In the genomic region with DNA sequence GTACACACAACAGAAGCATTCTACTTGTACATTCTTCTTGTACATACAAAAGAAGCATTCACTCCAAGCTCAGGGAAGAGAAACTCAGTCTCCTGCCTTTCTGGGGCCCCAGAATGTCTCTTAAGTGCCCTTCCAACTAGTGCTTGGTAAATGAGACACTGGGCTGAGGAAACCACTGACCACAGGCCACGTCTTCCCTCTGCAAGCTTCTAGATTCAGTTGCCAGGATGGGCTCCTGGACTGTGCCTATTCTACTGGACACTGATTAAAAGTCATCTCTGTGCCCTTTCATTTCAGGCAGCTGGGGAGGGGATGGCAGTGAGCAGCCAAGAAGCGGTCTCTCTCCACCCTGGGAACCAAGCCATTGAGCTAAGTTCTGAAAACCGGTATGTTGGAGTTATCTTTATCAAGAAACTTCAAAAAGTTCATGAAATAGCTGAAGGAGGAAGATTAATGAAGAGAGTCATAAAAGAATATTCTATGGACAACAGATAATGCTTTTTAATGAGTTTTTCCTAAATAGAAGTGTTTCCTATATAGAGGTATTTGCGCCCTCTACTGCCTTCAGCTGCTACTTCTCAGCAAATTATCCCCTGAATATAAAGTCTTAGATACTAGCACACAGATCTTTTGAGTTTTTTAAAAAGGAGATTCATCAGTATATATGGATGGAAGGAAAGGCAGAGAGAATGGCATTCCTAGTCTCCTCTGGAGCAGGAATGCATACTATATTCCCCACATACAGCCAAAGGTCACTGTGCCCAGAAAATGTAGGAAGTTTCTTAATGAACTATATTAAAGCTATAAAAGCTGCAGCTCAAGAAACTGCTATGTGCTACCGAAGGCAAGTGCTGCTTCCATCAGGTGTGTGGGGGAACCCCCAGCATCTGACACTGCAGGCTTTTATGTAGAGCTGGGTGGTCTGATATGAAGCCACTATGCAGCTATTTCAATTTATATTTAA, we compare ENCODE assay signal across 8 cellular contexts. TPM values are rescaled to one million over a fixed set of nuclear protein-coding genes. Genes with fewer than 3 reads are reported as not detected.
A peak's percentile ranks its signal among the peaks of the same experiment; 100 is the strongest.
DNase-seq lines count a peak whose midpoint lies in the region; TF ChIP-seq lines count a peak whose summit lies in the region.

No MANE protein-coding gene starts in this region.

- no peaks in the 10 kb centered on the region for H3K9me3 Mint-ChIP-seq in T-helper 2 cell treated with Interferon-gamma antibody and Interleukin-4, amounts not matched to agents 5 μg/mL and 100 μg/mL, for 36 hours
- no peaks in the 10 kb centered on the region for H3K9me3 Mint-ChIP-seq in activated T-helper 2 cell treated with anti-CD3 and anti-CD28 coated beads, Interferon-gamma antibody, Interleukin-2, Interleukin-4, amounts not matched to agents 10 μg/mL and 5 μg/mL and 100 μg/mL, durations not matched to agents 14 hours and 24 hours and 36 hours

- DNase-seq in C1 segment of cervical spinal cord (lab: John Stamatoyannopoulos, UW), result peak in 9 of 14 donors; percentile 12 to 61 (median 30)
- DNase-seq in HAP-1 (ENCODE audit: low spot score in 2 of 2), result peak; percentile 32 to 41
- peak in 4 of 7 donors; percentile 30 to 56 (median 41) for DNase-seq in adrenal gland
- no peak for DNase-seq in T-helper 2 cell treated with Interferon-gamma antibody and Interleukin-4, amounts not matched to agents 5 μg/mL and 100 μg/mL, for 36 hours (ENCODE audit: low spot score)
- DNase-seq in activated T-helper 2 cell treated with anti-CD3 and anti-CD28 coated beads, Interferon-gamma antibody, Interleukin-2, Interleukin-4, amounts not matched to agents 10 μg/mL and 5 μg/mL and 100 μg/mL, durations not matched to agents 14 hours and 24 hours and 36 hours (ENCODE audit: low spot score), result no peak
- DNase-seq in NCI-H2107 (lab: John Stamatoyannopoulos, UW), result no peak
- DNase-seq in suprapubic skin (ENCODE audit: low spot score in 2 of 2), result no peak

- peak; percentile 24 to 70 (median 62) for TF ChIP-seq CTCF in adrenal gland (IDR thresholded peaks at IDR 0.05)
- peak in 1 of 2 donors; percentile 21 for TF ChIP-seq CTCF in suprapubic skin (IDR thresholded peaks at IDR 0.05)

- in situ Hi-C loops in HAP-1 (cut with MboI; ENCODE audit: low sequenced_read_pairs), result loop anchor here (25.0 kb wide), 1 partner anchor 1707 kb away; a partner anchor contains a TSS

- H3K4me3 Mint-ChIP-seq in T-helper 2 cell treated with Interferon-gamma antibody and Interleukin-4, amounts not matched to agents 5 μg/mL and 100 μg/mL, for 36 hours, result no peak overlapping the region
- H3K4me3 Mint-ChIP-seq in activated T-helper 2 cell treated with anti-CD3 and anti-CD28 coated beads, Interferon-gamma antibody, Interleukin-2, Interleukin-4, amounts not matched to agents 10 μg/mL and 5 μg/mL and 100 μg/mL, durations not matched to agents 14 hours and 24 hours and 36 hours (ENCODE audit: low read depth), result no peak overlapping the region

- H3K4me1 ChIP-seq in HAP-1 (peaks cover 21% of the 10 kb centered on the region), adrenal gland (replicated peaks in 1 of 2) (peaks cover 15 to 34% of the 10 kb centered on the region in 2 donors), suprapubic skin (peaks cover 32% of the 10 kb centered on the region)

- intact Hi-C loops in adrenal gland (cut with DNase I), result loop anchor here in 1 of 2 donors (5.0 kb wide), 1 partner anchor 102 kb away; no protein-coding TSS in a partner anchor
- intact Hi-C loops in activated T-helper 2 cell treated with anti-CD3 and anti-CD28 coated beads, Interferon-gamma antibody, Interleukin-2, Interleukin-4, amounts not matched to agents 10 μg/mL and 5 μg/mL and 100 μg/mL, durations not matched to agents 14 hours and 24 hours and 36 hours (cut with micrococcal nuclease), result no loop called here

- H3K4me3 ChIP-seq in HAP-1, result no peak overlapping the region
- H3K4me3 ChIP-seq in adrenal gland, result no peak overlapping the region
- H3K4me3 ChIP-seq in suprapubic skin, result no peak overlapping the region

- H3K36me3 Mint-ChIP-seq in T-helper 2 cell treated with Interferon-gamma antibody and Interleukin-4, amounts not matched to agents 5 μg/mL and 100 μg/mL, for 36 hours (ENCODE audit: low read depth), result no peaks in the 10 kb centered on the region
- H3K36me3 Mint-ChIP-seq in activated T-helper 2 cell treated with anti-CD3 and anti-CD28 coated beads, Interferon-gamma antibody, Interleukin-2, Interleukin-4, amounts not matched to agents 10 μg/mL and 5 μg/mL and 100 μg/mL, durations not matched to agents 14 hours and 24 hours and 36 hours (ENCODE audit: low read depth), result no peaks in the 10 kb centered on the region

- no peak for TF ChIP-seq POLR2A in adrenal gland (IDR thresholded peaks at IDR 0.05)
- TF ChIP-seq POLR2A in suprapubic skin (IDR thresholded peaks at IDR 0.05), result no peak

- no peaks in the 10 kb centered on the region for H3K9me3 ChIP-seq in HAP-1
- H3K9me3 ChIP-seq in adrenal gland (replicated peaks in 1 of 3), result no peaks in the 10 kb centered on the region
- H3K9me3 ChIP-seq in suprapubic skin, result no peaks in the 10 kb centered on the region

- H3K4me1 Mint-ChIP-seq in T-helper 2 cell treated with Interferon-gamma antibody and Interleukin-4, amounts not matched to agents 5 μg/mL and 100 μg/mL, for 36 hours (ENCODE audit: low read depth), result peaks cover 7% of the 10 kb centered on the region
- peaks cover 11% of the 10 kb centered on the region for H3K4me1 Mint-ChIP-seq in activated T-helper 2 cell treated with anti-CD3 and anti-CD28 coated beads, Interferon-gamma antibody, Interleukin-2, Interleukin-4, amounts not matched to agents 10 μg/mL and 5 μg/mL and 100 μg/mL, durations not matched to agents 14 hours and 24 hours and 36 hours (ENCODE audit: low read depth)

- WGBS in adrenal gland, 4 donors, result 43 to 65% (median 49%) methylated on average over 5 of the region's 5 CpGs
- WGBS in suprapubic skin, result 67% methylated on average over 5 of the region's 5 CpGs

- H3K27ac Mint-ChIP-seq in T-helper 2 cell treated with Interferon-gamma antibody and Interleukin-4, amounts not matched to agents 5 μg/mL and 100 μg/mL, for 36 hours, result no peak overlapping the region
- no peak overlapping the region for H3K27ac Mint-ChIP-seq in activated T-helper 2 cell treated with anti-CD3 and anti-CD28 coated beads, Interferon-gamma antibody, Interleukin-2, Interleukin-4, amounts not matched to agents 10 μg/mL and 5 μg/mL and 100 μg/mL, durations not matched to agents 14 hours and 24 hours and 36 hours

- peaks cover 33% of the 10 kb centered on the region for H3K27me3 Mint-ChIP-seq in T-helper 2 cell treated with Interferon-gamma antibody and Interleukin-4, amounts not matched to agents 5 μg/mL and 100 μg/mL, for 36 hours (ENCODE audit: low read depth)
- H3K27me3 Mint-ChIP-seq in activated T-helper 2 cell treated with anti-CD3 and anti-CD28 coated beads, Interferon-gamma antibody, Interleukin-2, Interleukin-4, amounts not matched to agents 10 μg/mL and 5 μg/mL and 100 μg/mL, durations not matched to agents 14 hours and 24 hours and 36 hours (ENCODE audit: low read depth), result peaks cover 36% of the 10 kb centered on the region

- H3K36me3 ChIP-seq in HAP-1 (replicated peaks) (no peaks in the 10 kb centered on the region), adrenal gland (replicated peaks in 1 of 2) (no peaks in the 10 kb centered on the region), suprapubic skin (no peaks in the 10 kb centered on the region)

- H3K27me3 ChIP-seq in HAP-1 (ENCODE audit: low read depth) (no peaks in the 10 kb centered on the region), adrenal gland (no peaks in the 10 kb centered on the region), layer of hippocampus (ENCODE audit: control insufficient read depth, insufficient read depth, low read length) (no peaks in the 10 kb centered on the region), suprapubic skin (no peaks in the 10 kb centered on the region)

- TF ChIP-seq EP300 in suprapubic skin (IDR thresholded peaks at IDR 0.05), result no peak

- peak overlapping the region in 1 of 5 donors; percentile 23 for H3K27ac ChIP-seq in adrenal gland
- H3K27ac ChIP-seq in layer of hippocampus (ENCODE audit: low read depth, low read length), result peak overlapping the region; percentile 75
- no peak overlapping the region for H3K27ac ChIP-seq in suprapubic skin

RNA-seq across cellular contexts. Expression of a gene that starts 8.4 kb away (rescaled TPM):
- total RNA-seq in adrenal gland (under 1 TPM in 2 of 8 donors, not detected in 6; 0.16 to 0.30 TPM), suprapubic skin (not detected)
- polyA plus RNA-seq in adrenal gland, result under 1 TPM in 1 of 3 donors, not detected in 2; 0.07 TPM
- total RNA-seq in activated T-helper 2 cell treated with anti-CD3 and anti-CD28 coated beads, Interferon-gamma antibody, Interleukin-2, Interleukin-4, amounts not matched to agents 10 μg/mL and 5 μg/mL and 100 μg/mL, durations not matched to agents 14 hours and 24 hours and 36 hours, result not detected in 2 replicates

RNA-seq across cellular contexts. Expression of a gene that starts 23.0 kb away (rescaled TPM):
- total RNA-seq in adrenal gland (10 to 100 TPM; 20.9 to 76.3 (median 62.0) TPM), suprapubic skin (1 to 10 TPM; 1.9 to 7.1 (median 2.7) TPM)
- 100 to 1,000 TPM in 1 of 3 donors, 10 to 100 TPM in 2; 24.8 to 168 (median 32.8) TPM for polyA plus RNA-seq in adrenal gland
- 0.09 and 0.32 TPM in 2 replicates for total RNA-seq in activated T-helper 2 cell treated with anti-CD3 and anti-CD28 coated beads, Interferon-gamma antibody, Interleukin-2, Interleukin-4, amounts not matched to agents 10 μg/mL and 5 μg/mL and 100 μg/mL, durations not matched to agents 14 hours and 24 hours and 36 hours

RNA-seq across cellular contexts. Expression of a gene that starts 41.6 kb away (rescaled TPM):
- 10 to 100 TPM; 19.0 to 34.5 (median 27.5) TPM for total RNA-seq in adrenal gland
- 10 to 100 TPM in 2 of 3 donors, 1 to 10 TPM in 1; 8.1 to 88.6 (median 14.9) TPM for polyA plus RNA-seq in adrenal gland
- 0.74 and 0.94 TPM in 2 replicates for total RNA-seq in activated T-helper 2 cell treated with anti-CD3 and anti-CD28 coated beads, Interferon-gamma antibody, Interleukin-2, Interleukin-4, amounts not matched to agents 10 μg/mL and 5 μg/mL and 100 μg/mL, durations not matched to agents 14 hours and 24 hours and 36 hours
- 1 to 10 TPM; 1.5 to 4.9 (median 2.1) TPM for total RNA-seq in suprapubic skin

RNA-seq across cellular contexts. Expression of a gene that starts 44.9 kb away (rescaled TPM):
- total RNA-seq in adrenal gland (10 to 100 TPM in 7 of 8 donors, 1 to 10 TPM in 1; 6.7 to 38.9 (median 18.6) TPM), suprapubic skin (1 to 10 TPM; 4.3 to 8.2 (median 6.3) TPM)
- polyA plus RNA-seq in adrenal gland, result 10 to 100 TPM in 1 of 3 donors, 1 to 10 TPM in 2; 6.9 to 38.4 (median 8.5) TPM
- 4.4 and 4.8 TPM in 2 replicates for total RNA-seq in activated T-helper 2 cell treated with anti-CD3 and anti-CD28 coated beads, Interferon-gamma antibody, Interleukin-2, Interleukin-4, amounts not matched to agents 10 μg/mL and 5 μg/mL and 100 μg/mL, durations not matched to agents 14 hours and 24 hours and 36 hours

Comparison
In these comparisons a context has a peak if more than half of its experiments do, and no peak if none do; other contexts are left out.
1. DNase-seq: peak in C1 segment of cervical spinal cord (9 of 14), HAP-1 (2 of 2) and adrenal gland (4 of 7); none in T-helper 2 cell treated with Interferon-gamma antibody and Interleukin-4, amounts not matched to agents 5 μg/mL and 100 μg/mL, for 36 hours (single experiment), activated T-helper 2 cell treated with anti-CD3 and anti-CD28 coated beads, Interferon-gamma antibody, Interleukin-2, Interleukin-4, amounts not matched to agents 10 μg/mL and 5 μg/mL and 100 μg/mL, durations not matched to agents 14 hours and 24 hours and 36 hours (single experiment), NCI-H2107 (single experiment) and suprapubic skin (0 of 2).